22 cellular contexts compared by ENCODE assay signal in genomic region chr11:44255406-44256071, GRCh38. TPM values are rescaled to one million over a fixed set of nuclear protein-coding genes. Genes with fewer than 3 reads are reported as not detected.
DNase-seq lines count a peak whose midpoint lies in the region; ATAC-seq, FAIRE-seq and TF ChIP-seq lines count a peak whose summit lies in the region.
"Had no signal": no experiment of that assay in that cellular context is flagged by ENCODE, and none has a peak within 500 bp of the region (broad histone marks: within the 10 kb centered on the region; RNA-seq: fewer than 3 reads in every experiment).

No MANE protein-coding gene starts in this region.

- H3K4me3 ChIP-seq in breast epithelium (no peak overlapping the region), bronchial epithelial cell (ENCODE audit: low read depth, low read length) (no peak overlapping the region), retinal pigment epithelial cell (ENCODE audit: low read length) (no peak overlapping the region)
- H3K4me3 ChIP-seq: SJSA1 had no signal

- DNase-seq in T47D (ENCODE audit: low read depth in 1 of 2, low spot score in 1 of 2), result peak; percentile 46 to 69
- DNase-seq in breast epithelium (ENCODE audit: low spot score in 2 of 2), result no peak
- peak; percentile 44 for DNase-seq in bronchial epithelial cell (ENCODE audit: low read depth)
- DNase-seq in left lobe of liver (ENCODE audit: low spot score), result no peak
- DNase-seq in retinal pigment epithelial cell (ENCODE audit: low read depth), result peak; percentile 7
- no peak for DNase-seq in NCI-H2029 treated with DMSO at 0.1 percent for 48 hours (lab: John Stamatoyannopoulos, UW)
- no peak for DNase-seq in activated CD4-positive, alpha-beta memory T cell treated with anti-CD3 and anti-CD28 coated beads for 36 hours
- DNase-seq in NCI-H146 treated with DMSO at 0.1 percent for 48 hours (lab: John Stamatoyannopoulos, UW; ENCODE audit: unreplicated experiment), result no peak
- DNase-seq: CD4-positive, alpha-beta T cell; HCEC 1CT; Karpas-422; NCI-H1092 treated with DMSO at 0.1 percent for 48 hours; NCI-H1436; NCI-H187 treated with DMSO at 0.1 percent for 48 hours; NCI-H2107; NCI-H524; NCI-H748 treated with DMSO at 0.1 percent for 48 hours; NK-92 treated with Interleukin-12 subunit alpha and Interleukin-12 subunit beta, amount 100 ng/mL, for 24 hours; PC-3 had no signal

- in situ Hi-C loops in T47D (cut with HindIII; ENCODE audit: low pct_unique_long_range_greater_than_20kb, low sequenced_read_pairs), result no loop called here

- H3K36me3 Mint-ChIP-seq in activated CD4-positive, alpha-beta memory T cell treated with anti-CD3 and anti-CD28 coated beads for 36 hours, result peaks cover 26% of the 10 kb centered on the region

- no peak overlapping the region for H3K27ac Mint-ChIP-seq in activated CD4-positive, alpha-beta memory T cell treated with anti-CD3 and anti-CD28 coated beads for 36 hours
- H3K27ac Mint-ChIP-seq: CD4-positive, alpha-beta T cell had no signal

- H3K4me1 Mint-ChIP-seq in activated CD4-positive, alpha-beta memory T cell treated with anti-CD3 and anti-CD28 coated beads for 36 hours (ENCODE audit: low read depth), result peaks cover 28% of the 10 kb centered on the region

- H3K27me3 Mint-ChIP-seq in activated CD4-positive, alpha-beta memory T cell treated with anti-CD3 and anti-CD28 coated beads for 36 hours, result no peaks in the 10 kb centered on the region
- H3K27me3 Mint-ChIP-seq: CD4-positive, alpha-beta T cell had no signal

- H3K9me3 ChIP-seq in breast epithelium, result peaks cover 9 to 14% of the 10 kb centered on the region in 2 donors

- H3K27ac ChIP-seq in breast epithelium, result no peak overlapping the region
- H3K27ac ChIP-seq: SJSA1 had no signal

- POLR2A ChIA-PET in activated CD4-positive, alpha-beta memory T cell treated with anti-CD3 and anti-CD28 coated beads for 36 hours (lab: Charles Lee), result no interaction called here

- peaks cover 37% of the 10 kb centered on the region for H3K9me3 Mint-ChIP-seq in activated CD4-positive, alpha-beta memory T cell treated with anti-CD3 and anti-CD28 coated beads for 36 hours

- H3K4me3 Mint-ChIP-seq in activated CD4-positive, alpha-beta memory T cell treated with anti-CD3 and anti-CD28 coated beads for 36 hours, result no peak overlapping the region
- H3K4me3 Mint-ChIP-seq: CD4-positive, alpha-beta T cell had no signal

- no peak for TF ChIP-seq CTCF in breast epithelium (IDR thresholded peaks at IDR 0.05)
- no peak for TF ChIP-seq CTCF in bronchial epithelial cell (IDR thresholded peaks at IDR 0.05; ENCODE audit: insufficient read depth, low read length, severe bottlenecking)
- no peak for TF ChIP-seq CTCF in retinal pigment epithelial cell (conservative IDR thresholded peaks at IDR 0.05; ENCODE audit: low read depth, low read length)

- H3K27me3 ChIP-seq in breast epithelium, result no peaks in the 10 kb centered on the region
- H3K27me3 ChIP-seq in bronchial epithelial cell (ENCODE audit: control insufficient read depth, insufficient read depth, low read length), result no peaks in the 10 kb centered on the region
- H3K27me3 ChIP-seq: SJSA1 had no signal

- ATAC-seq in left lobe of liver, result peak; percentile 24
- ATAC-seq: PC-3 had no signal

- CTCF ChIA-PET in activated CD4-positive, alpha-beta memory T cell treated with anti-CD3 and anti-CD28 coated beads for 36 hours (lab: Charles Lee), result no interaction called here

- no peaks in the 10 kb centered on the region for H3K4me1 ChIP-seq in breast epithelium

- no peak for TF ChIP-seq POLR2A in breast epithelium (IDR thresholded peaks at IDR 0.05)

- intact Hi-C loops in breast epithelium (cut with DNase I; ENCODE audit: low total_unique reads), result no loop called here
- intact Hi-C loops in activated CD4-positive, alpha-beta memory T cell treated with anti-CD3 and anti-CD28 coated beads for 36 hours (cut with micrococcal nuclease), result no loop called here

- H3K36me3 ChIP-seq in breast epithelium (no peaks in the 10 kb centered on the region), bronchial epithelial cell (ENCODE audit: control insufficient read depth, insufficient read depth, low read length) (no peaks in the 10 kb centered on the region)

- no peak for FAIRE-seq in bronchial epithelial cell (lab: Jason Lieb, UNC)
- FAIRE-seq: G401.6, H1 had no signal

RNA-seq across cellular contexts. Expression of gene ALX4, which starts 54.4 kb away (rescaled TPM):
- total RNA-seq in breast epithelium, result 1 to 10 TPM in 2 of 3 donors, under 1 TPM in 1; under 0.01 to 5.2 (median 1.9) TPM
- total RNA-seq in bronchial epithelial cell, result under 0.01 TPM in 1 of 2 replicates, not detected in the other
- total RNA-seq in left lobe of liver, result not detected
- not detected for total RNA-seq in activated CD4-positive, alpha-beta memory T cell treated with anti-CD3 and anti-CD28 coated beads for 36 hours
- total RNA-seq: CD4-positive, alpha-beta T cell; H1; PC-3 had no signal

Comparison
In these comparisons a context has a peak if more than half of its experiments do, and no peak if none do; other contexts are left out.
1. DNase-seq: peak in T47D (2 of 2), bronchial epithelial cell (single experiment) and retinal pigment epithelial cell (single experiment); none in breast epithelium (0 of 2), left lobe of liver (single experiment), NCI-H2029 treated with DMSO at 0.1 percent for 48 hours (single experiment), activated CD4-positive, alpha-beta memory T cell treated with anti-CD3 and anti-CD28 coated beads for 36 hours (single experiment) and NCI-H146 treated with DMSO at 0.1 percent for 48 hours (single experiment).